11 cellular contexts compared by ENCODE assay signal in the genomic region with DNA sequence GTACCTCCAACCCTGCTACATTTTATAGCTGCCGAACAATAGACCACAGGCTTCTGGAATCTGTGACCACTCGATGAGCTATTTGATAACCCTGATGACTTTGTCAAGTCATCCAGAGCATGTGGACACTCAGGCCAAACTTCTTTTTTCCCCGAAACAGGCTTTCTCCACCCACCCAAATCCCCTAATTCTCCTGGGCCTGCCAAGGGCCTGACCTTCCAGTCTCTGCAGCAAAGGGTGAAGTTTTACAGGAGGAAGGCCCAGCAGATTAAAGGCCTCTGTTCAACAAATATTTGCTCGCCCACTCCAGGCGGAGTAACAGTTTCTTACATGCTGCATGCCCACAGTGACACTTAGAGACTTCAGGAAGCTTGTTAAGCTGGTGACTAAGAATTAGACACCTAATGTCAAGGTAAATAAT. TPM values are rescaled to one million over a fixed set of nuclear protein-coding genes. Genes with fewer than 3 reads are reported as not detected.
DNase-seq lines count a peak whose midpoint lies in the region; ATAC-seq and TF ChIP-seq lines count a peak whose summit lies in the region.
"Had no signal": no experiment of that assay in that cellular context is flagged by ENCODE, and none has a peak within 500 bp of the region (broad histone marks: within the 10 kb centered on the region; RNA-seq: fewer than 3 reads in every experiment).

No MANE protein-coding gene starts in this region.

- H3K4me3 ChIP-seq in MG63 (peak overlapping the region; percentile 60), esophagus squamous epithelium (peak overlapping the region in 2 of 4 donors; percentile 79 to 89), trophoblast cell (ENCODE audit: low read depth, low read length) (no peak overlapping the region)

- no peak overlapping the region for H2BK120ac ChIP-seq in trophoblast cell (ENCODE audit: insufficient read depth, low read length, poor library complexity)

- H3K27ac ChIP-seq in esophagus squamous epithelium (peak overlapping the region; percentile 10 to 95 (median 88)), trophoblast cell (ENCODE audit: low read depth, low read length) (peak overlapping the region; percentile 68)

- H3K9me3 ChIP-seq in MG63 (no peaks in the 10 kb centered on the region), esophagus squamous epithelium (no peaks in the 10 kb centered on the region), trophoblast cell (ENCODE audit: insufficient read depth, low read depth, low read length) (no peaks in the 10 kb centered on the region)

- H2BK5ac ChIP-seq in trophoblast cell (ENCODE audit: low read depth, low read length, poor library complexity), result no peak overlapping the region

- peak; percentile 39 for DNase-seq in AG08396 (ENCODE audit: low spot score)
- peak; percentile 41 for DNase-seq in MG63
- DNase-seq in esophagus squamous epithelium (lab: John Stamatoyannopoulos, UW), result no peak
- DNase-seq in trophoblast cell, result peak; percentile 94 to 97
- no peak for DNase-seq in HCEC 1CT
- no peak for DNase-seq in AG20443 (ENCODE audit: low spot score)
- DNase-seq in NCI-H146 treated with DMSO at 0.1 percent for 48 hours (lab: John Stamatoyannopoulos, UW; ENCODE audit: unreplicated experiment), result no peak
- DNase-seq: activated gamma-delta T cell, COR-L47, occipital lobe had no signal

- H3K4ac ChIP-seq in trophoblast cell (ENCODE audit: low read depth, low read length), result no peak overlapping the region

- H3K79me2 ChIP-seq in trophoblast cell (ENCODE audit: control insufficient read depth, insufficient read depth, low read length, poor library complexity), result peaks cover 5% of the 10 kb centered on the region

- intact Hi-C loops in esophagus squamous epithelium (cut with DNase I), result no loop called here

- H3K27me3 ChIP-seq in MG63, result no peaks in the 10 kb centered on the region
- H3K27me3 ChIP-seq in esophagus squamous epithelium, result peaks cover 0 to 36% (median 0%) of the 10 kb centered on the region in 4 donors
- H3K27me3 ChIP-seq in trophoblast cell (ENCODE audit: insufficient read depth, low read length), result no peaks in the 10 kb centered on the region

- TF ChIP-seq CTCF in esophagus squamous epithelium (IDR thresholded peaks at IDR 0.05), result no peak

- peaks cover 14% of the 10 kb centered on the region for H3K79me1 ChIP-seq in trophoblast cell (ENCODE audit: low read length)

- H2BK12ac ChIP-seq in trophoblast cell (ENCODE audit: low read length), result no peak overlapping the region

- no peak overlapping the region for H2AFZ ChIP-seq in trophoblast cell (ENCODE audit: insufficient read depth, low read length, poor library complexity)

- H3K36me3 ChIP-seq in MG63 (peaks cover 3% of the 10 kb centered on the region; the same call in 1 of the 2 replicates), esophagus squamous epithelium (no peaks in the 10 kb centered on the region), trophoblast cell (ENCODE audit: control insufficient read depth in 1 of 2, insufficient read depth in 2 of 2, low read length in 2 of 2) (no peaks in the 10 kb centered on the region)

- H3K4me2 ChIP-seq in trophoblast cell (ENCODE audit: low read length), result peak overlapping the region; percentile 98

- no peak overlapping the region for H3K14ac ChIP-seq in trophoblast cell (ENCODE audit: low read length)

- no peak for TF ChIP-seq POLR2A in esophagus squamous epithelium (IDR thresholded peaks at IDR 0.05)

- H3K23ac ChIP-seq in trophoblast cell (ENCODE audit: low read length), result no peak overlapping the region

- no peak overlapping the region for H3K9ac ChIP-seq in trophoblast cell (ENCODE audit: low read length)

- no peak overlapping the region for H4K8ac ChIP-seq in trophoblast cell (ENCODE audit: low read depth, low read length)

- WGBS in esophagus squamous epithelium, 2 donors, result 56 to 77% methylated on average over 5 of the region's 5 CpGs
- WGBS in trophoblast cell (ENCODE audit: extremely low coverage, insufficient coverage, insufficient read length), result no CpG with 5 or more reads among the region's 5 CpGs

- no peak overlapping the region for H3K18ac ChIP-seq in trophoblast cell (ENCODE audit: low read length)

- no peak overlapping the region for H4K12ac ChIP-seq in trophoblast cell (ENCODE audit: low read depth, low read length)

- H4K91ac ChIP-seq in trophoblast cell (ENCODE audit: low read depth, low read length), result no peak overlapping the region

- H2AK5ac ChIP-seq in trophoblast cell (ENCODE audit: low read length), result no peak overlapping the region

- ATAC-seq in GM18907 (IDR thresholded peaks at IDR 0.05; ENCODE audit: unreplicated experiment), result no peak

- H3K4me1 ChIP-seq in esophagus squamous epithelium (peaks cover 0 to 39% (median 6%) of the 10 kb centered on the region in 3 donors), trophoblast cell (ENCODE audit: control insufficient read depth in 1 of 2, insufficient read depth in 2 of 2, low read length in 2 of 2) (peaks cover 7 to 13% of the 10 kb centered on the region in 2 experiments)

RNA-seq across cellular contexts. Expression of gene JCAD, which starts 2.0 kb away (rescaled TPM):
- total RNA-seq in MG63 (2014; rRNA removed; shearing (Covaris generic); ENCODE audit: low replicate concordance), result 4.6 and 5.8 TPM in 2 replicates
- total RNA-seq in esophagus squamous epithelium, result 10 to 100 TPM in 1 of 4 donors, 1 to 10 TPM in 2, under 1 TPM in 1; 0.91 to 23.1 (median 5.5) TPM
- polyA plus RNA-seq in trophoblast cell (2013), result 5.8 and 6.0 TPM in 2 replicates

Comparison
In these comparisons a context has a peak if more than half of its experiments do, and no peak if none do; other contexts are left out.
1. DNase-seq: peak in AG08396 (single experiment), MG63 (single experiment) and trophoblast cell (2 of 2); none in esophagus squamous epithelium (single experiment), HCEC 1CT (single experiment), AG20443 (single experiment) and NCI-H146 treated with DMSO at 0.1 percent for 48 hours (single experiment).